In the genomic region with DNA sequence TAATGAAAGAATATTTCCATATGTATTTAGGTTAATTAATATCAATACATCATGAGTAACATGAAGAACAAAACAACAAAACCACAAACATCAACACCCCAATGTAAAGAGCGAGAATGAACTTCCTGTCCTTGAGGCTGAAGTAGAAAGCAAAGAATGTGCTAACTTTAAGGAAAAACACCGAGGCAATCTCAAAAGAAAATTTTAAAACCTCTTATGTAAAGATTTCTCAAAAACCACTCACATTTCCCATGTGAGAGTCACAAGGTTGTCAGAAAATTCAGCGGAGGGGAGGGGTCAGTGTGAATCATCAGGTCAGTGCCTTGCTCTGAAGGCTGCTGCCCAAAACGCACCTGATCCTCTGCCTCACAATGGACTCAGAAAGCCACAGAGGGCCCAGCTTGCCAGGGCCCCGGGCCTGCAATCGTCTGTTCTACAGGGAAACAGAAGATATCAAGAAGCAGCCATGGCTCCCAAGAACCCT, we compare ENCODE assay signal across 8 cellular contexts. TPM values are rescaled to one million over a fixed set of nuclear protein-coding genes. Genes with fewer than 3 reads are reported as not detected.
DNase-seq lines count a peak whose midpoint lies in the region; ATAC-seq and TF ChIP-seq lines count a peak whose summit lies in the region.

No MANE protein-coding gene starts in this region.

- DNase-seq in heart right ventricle (no peak), cardiac septum (ENCODE audit: low spot score) (no peak), kidney epithelial cell (ENCODE audit: low read depth) (peak; percentile 69), suprapubic skin (ENCODE audit: low spot score in 2 of 2) (no peak), NCI-H2029 (lab: John Stamatoyannopoulos, UW) (no peak), NCI-H446 (lab: John Stamatoyannopoulos, UW) (no peak), GOT3 (lab: John Stamatoyannopoulos, UW) (no peak)

- H3K27ac Mint-ChIP-seq in activated naive CD4-positive, alpha-beta T cell treated with anti-CD3 and anti-CD28 coated beads, Interleukin-2, amount 50 U/mL, for 24 hours = peak overlapping the region; percentile 56

- H3K4me3 ChIP-seq in heart right ventricle (no peak overlapping the region), kidney epithelial cell (ENCODE audit: low read depth, low read length) (no peak overlapping the region), suprapubic skin (no peak overlapping the region)

- no peaks in the 10 kb centered on the region for H3K9me3 Mint-ChIP-seq in activated naive CD4-positive, alpha-beta T cell treated with anti-CD3 and anti-CD28 coated beads, Interleukin-2, amount 50 U/mL, for 24 hours

- no peak for TF ChIP-seq EP300 in suprapubic skin (IDR thresholded peaks at IDR 0.05)

- H3K27me3 ChIP-seq in heart right ventricle = no peaks in the 10 kb centered on the region
- H3K27me3 ChIP-seq in kidney epithelial cell (ENCODE audit: control insufficient read depth, insufficient read depth, low read length) = no peaks in the 10 kb centered on the region
- H3K27me3 ChIP-seq in suprapubic skin = no peaks in the 10 kb centered on the region

- H3K27ac ChIP-seq in heart right ventricle (peak overlapping the region in 7 of 10 donors; percentile 9 to 85 (median 39)), suprapubic skin (peak overlapping the region; percentile 44)

- WGBS in heart right ventricle, 2 donors = 58 to 67% methylated on average over 6 of the region's 6 CpGs
- WGBS in suprapubic skin = 52% methylated on average over 6 of the region's 6 CpGs

- TF ChIP-seq POLR2A in suprapubic skin (IDR thresholded peaks at IDR 0.05) = no peak

- no peaks in the 10 kb centered on the region for H3K9me3 ChIP-seq in heart right ventricle
- no peaks in the 10 kb centered on the region for H3K9me3 ChIP-seq in suprapubic skin

- intact Hi-C loops in heart right ventricle (cut with DNase I) (no loop called here), cardiac septum (cut with DNase I) (no loop called here)

- H3K36me3 Mint-ChIP-seq in activated naive CD4-positive, alpha-beta T cell treated with anti-CD3 and anti-CD28 coated beads, Interleukin-2, amount 50 U/mL, for 24 hours = peaks cover 8% of the 10 kb centered on the region

- H3K36me3 ChIP-seq in heart right ventricle (peaks cover 0 to 63% (median 6%) of the 10 kb centered on the region in 9 donors), kidney epithelial cell (ENCODE audit: control insufficient read depth, insufficient read depth, low read length) (no peaks in the 10 kb centered on the region), suprapubic skin (peaks cover 46% of the 10 kb centered on the region)

- TF ChIP-seq CTCF in heart right ventricle (IDR thresholded peaks at IDR 0.05) (no peak), kidney epithelial cell (IDR thresholded peaks at IDR 0.05; ENCODE audit: insufficient read depth, low read length, poor library complexity, severe bottlenecking) (no peak), suprapubic skin (IDR thresholded peaks at IDR 0.05) (no peak)

- peak overlapping the region; percentile 0 for H3K4me3 Mint-ChIP-seq in activated naive CD4-positive, alpha-beta T cell treated with anti-CD3 and anti-CD28 coated beads, Interleukin-2, amount 50 U/mL, for 24 hours

- peaks cover 0 to 48% (median 36%) of the 10 kb centered on the region in 9 donors for H3K4me1 ChIP-seq in heart right ventricle
- peaks cover 19% of the 10 kb centered on the region for H3K4me1 ChIP-seq in suprapubic skin

- no peaks in the 10 kb centered on the region for H3K27me3 Mint-ChIP-seq in activated naive CD4-positive, alpha-beta T cell treated with anti-CD3 and anti-CD28 coated beads, Interleukin-2, amount 50 U/mL, for 24 hours

- ATAC-seq in heart right ventricle = peak in 1 of 8 donors; percentile 18

- H3K4me1 Mint-ChIP-seq in activated naive CD4-positive, alpha-beta T cell treated with anti-CD3 and anti-CD28 coated beads, Interleukin-2, amount 50 U/mL, for 24 hours = peaks cover 41% of the 10 kb centered on the region

RNA-seq across cellular contexts. Expression of a gene that starts 12.3 kb away (rescaled TPM):
- total RNA-seq in heart right ventricle (10 to 100 TPM in 8 of 10 donors, 1 to 10 TPM in 2; 9.7 to 21.2 (median 13.3) TPM), cardiac septum (16.0 TPM), kidney epithelial cell (111 and 123 TPM in 2 replicates), suprapubic skin (100 to 1,000 TPM in 1 of 4 donors, 10 to 100 TPM in 3; 73.5 to 132 (median 90.3) TPM)
- 10 to 100 TPM in 1 of 2 donors, 1 to 10 TPM in 1; 8.9 to 34.4 TPM for polyA plus RNA-seq in heart right ventricle
